ENCODE assay signal across 9 cellular contexts in genomic region chr1:221740260-221740830, GRCh38. TPM values are rescaled to one million over a fixed set of nuclear protein-coding genes. Genes with fewer than 3 reads are reported as not detected.
A peak's percentile ranks its signal among the peaks of the same experiment; 100 is the strongest.
DNase-seq lines count a peak whose midpoint lies in the region; ATAC-seq, FAIRE-seq and TF ChIP-seq lines count a peak whose summit lies in the region.
"Had no signal": no experiment of that assay in that cellular context is flagged by ENCODE, and none has a peak within 500 bp of the region (broad histone marks: within the 10 kb centered on the region; RNA-seq: fewer than 3 reads in every experiment).

No MANE protein-coding gene starts in this region.

- no peak for DNase-seq in LNCaP clone FGC (ENCODE audit: low read depth)
- DNase-seq in effector memory CD4-positive, alpha-beta T cell: no peak
- no peak for DNase-seq in stimulated activated naive B cell treated with anti-CD40 and anti-IgM and Interleukin-4, amounts not matched to agents 10 μg/mL and 1 μg/mL and 100 μg/mL, for 72 hours
- no peak for DNase-seq in H4 (ENCODE audit: low spot score)
- no peak for DNase-seq in H54 (ENCODE audit: insufficient read length, low spot score)

- H3K79me2 ChIP-seq in neural cell (replicated peaks; ENCODE audit: insufficient read depth, low read length): peaks cover 6% of the 10 kb centered on the region

- H3K27ac Mint-ChIP-seq in stimulated activated naive B cell treated with anti-CD40 and anti-IgM and Interleukin-4, amounts not matched to agents 10 μg/mL and 1 μg/mL and 100 μg/mL, for 72 hours: no peak overlapping the region
- H3K27ac Mint-ChIP-seq: activated CD8-positive, alpha-beta T cell treated with anti-CD3 and anti-CD28 coated beads for 36 hours had no signal

- peaks cover 13% of the 10 kb centered on the region for H3F3A ChIP-seq in neural cell (ENCODE audit: insufficient read depth, low read length, poor library complexity, severe bottlenecking)

- peaks cover 33 to 40% of the 10 kb centered on the region in 2 donors for H3K4me1 Mint-ChIP-seq in stimulated activated naive B cell treated with anti-CD40 and anti-IgM and Interleukin-4, amounts not matched to agents 10 μg/mL and 1 μg/mL and 100 μg/mL, for 72 hours

- H3K4me1 ChIP-seq in BLaER1 treated with 17β-estradiol and CSF1 and Interleukin-3, amounts not matched to agents 10 nM and 100 nM: peaks cover 25 to 62% (median 34%) of the 10 kb centered on the region in 10 experiments
- H3K4me1 ChIP-seq in effector memory CD4-positive, alpha-beta T cell (ENCODE audit: control insufficient read depth, insufficient read depth, low read length, poor library complexity, severe bottlenecking): peaks cover 7% of the 10 kb centered on the region

- peaks cover 0 to 64% (median 24%) of the 10 kb centered on the region in 11 experiments; a peak in 13 of 22 replicates for H4K20me1 ChIP-seq in BLaER1 treated with 17β-estradiol and CSF1 and Interleukin-3, amounts not matched to agents 10 nM and 100 nM
- H4K20me1 ChIP-seq in neural cell (ENCODE audit: insufficient read depth): no peaks in the 10 kb centered on the region

- peak overlapping the region; percentile 88 to 97 (median 94) for H3K4me2 ChIP-seq in BLaER1 treated with 17β-estradiol and CSF1 and Interleukin-3, amounts not matched to agents 10 nM and 100 nM
- peak overlapping the region; percentile 72 for H3K4me2 ChIP-seq in neural cell (ENCODE audit: low read length)

- H3K36me3 Mint-ChIP-seq in stimulated activated naive B cell treated with anti-CD40 and anti-IgM and Interleukin-4, amounts not matched to agents 10 μg/mL and 1 μg/mL and 100 μg/mL, for 72 hours: peaks cover 40 to 44% of the 10 kb centered on the region in 2 donors

- H3K9me3 Mint-ChIP-seq in stimulated activated naive B cell treated with anti-CD40 and anti-IgM and Interleukin-4, amounts not matched to agents 10 μg/mL and 1 μg/mL and 100 μg/mL, for 72 hours: no peaks in the 10 kb centered on the region
- H3K9me3 Mint-ChIP-seq: activated CD8-positive, alpha-beta T cell treated with anti-CD3 and anti-CD28 coated beads for 36 hours had no signal

- no peak for FAIRE-seq in H54 (lab: Jason Lieb, UNC)

- no peak for ATAC-seq in HG02885 (IDR thresholded peaks at IDR 0.05; ENCODE audit: poor library complexity, unreplicated experiment)
- ATAC-seq in stimulated activated naive B cell treated with anti-CD40 and anti-IgM and Interleukin-4, amounts not matched to agents 10 μg/mL and 1 μg/mL and 100 μg/mL, for 72 hours (replicated peaks): no peak
- ATAC-seq: activated CD8-positive, alpha-beta T cell treated with anti-CD3 and anti-CD28 coated beads for 36 hours had no signal

- TF ChIP-seq POLR2A in H54 (IDR thresholded peaks at IDR 0.05; ENCODE audit: low read depth, low read length): no peak

- TF ChIP-seq EP300 in neural cell (conservative IDR thresholded peaks at IDR 0.05; ENCODE audit: poor library complexity, severe bottlenecking): no peak

- no peak overlapping the region for H2AFZ ChIP-seq in neural cell (ENCODE audit: low read depth, low read length)

- no peaks in the 10 kb centered on the region for H3K9me2 ChIP-seq in neural cell (ENCODE audit: insufficient read depth, low read length)

- no peak overlapping the region for H3K4me3 Mint-ChIP-seq in stimulated activated naive B cell treated with anti-CD40 and anti-IgM and Interleukin-4, amounts not matched to agents 10 μg/mL and 1 μg/mL and 100 μg/mL, for 72 hours
- H3K4me3 Mint-ChIP-seq: activated CD8-positive, alpha-beta T cell treated with anti-CD3 and anti-CD28 coated beads for 36 hours had no signal

- peaks cover 0 to 26% (median 7%) of the 10 kb centered on the region in 11 experiments; a peak in 9 of 22 replicates for H3K9me3 ChIP-seq in BLaER1 treated with 17β-estradiol and CSF1 and Interleukin-3, amounts not matched to agents 10 nM and 100 nM (replicated peaks in 1 of 11)
- no peaks in the 10 kb centered on the region for H3K9me3 ChIP-seq in effector memory CD4-positive, alpha-beta T cell (ENCODE audit: control insufficient read depth, low read length)
- no peaks in the 10 kb centered on the region for H3K9me3 ChIP-seq in neural cell (ENCODE audit: low read length)

- no peaks in the 10 kb centered on the region for H3K27me3 ChIP-seq in BLaER1 treated with 17β-estradiol and CSF1 and Interleukin-3, amounts not matched to agents 10 nM and 100 nM
- H3K27me3 ChIP-seq in effector memory CD4-positive, alpha-beta T cell (replicated peaks; ENCODE audit: control insufficient read depth, insufficient read depth, low read length, poor library complexity, severe bottlenecking): no peaks in the 10 kb centered on the region
- peaks cover 8% of the 10 kb centered on the region for H3K27me3 ChIP-seq in neural cell (ENCODE audit: insufficient read depth, low read depth, low read length)

- peak overlapping the region; percentile 64 to 99 (median 85); a peak in 20 of 22 replicates for H3K27ac ChIP-seq in BLaER1 treated with 17β-estradiol and CSF1 and Interleukin-3, amounts not matched to agents 10 nM and 100 nM
- no peak overlapping the region for H3K27ac ChIP-seq in effector memory CD4-positive, alpha-beta T cell (ENCODE audit: insufficient read depth, low read length, poor library complexity, severe bottlenecking)
- H3K27ac ChIP-seq in neural cell (ENCODE audit: low read length): peak overlapping the region; percentile 87

- no peaks in the 10 kb centered on the region for H3K27me3 Mint-ChIP-seq in stimulated activated naive B cell treated with anti-CD40 and anti-IgM and Interleukin-4, amounts not matched to agents 10 μg/mL and 1 μg/mL and 100 μg/mL, for 72 hours
- H3K27me3 Mint-ChIP-seq: activated CD8-positive, alpha-beta T cell treated with anti-CD3 and anti-CD28 coated beads for 36 hours had no signal

- TF ChIP-seq CTCF in LNCaP clone FGC (IDR thresholded peaks at IDR 0.05; ENCODE audit: control insufficient read depth, extremely low read depth, insufficient read depth) (no peak), neural cell (IDR thresholded peaks at IDR 0.05; ENCODE audit: poor library complexity, severe bottlenecking) (no peak)

- H3K4me3 ChIP-seq in BLaER1 treated with 17β-estradiol and CSF1 and Interleukin-3, amounts not matched to agents 10 nM and 100 nM: peak overlapping the region; percentile 72 to 86 (median 78)
- H3K4me3 ChIP-seq in LNCaP clone FGC (ENCODE audit: low read depth, low read length) (peak overlapping the region; percentile 94), neural cell (ENCODE audit: low read length) (peak overlapping the region; percentile 91)
- H3K4me3 ChIP-seq in effector memory CD4-positive, alpha-beta T cell (ENCODE audit: insufficient read depth, low read depth, low read length, poor library complexity, severe bottlenecking): peak overlapping the region; percentile 73

- H3K9ac ChIP-seq in BLaER1 treated with 17β-estradiol and CSF1 and Interleukin-3, amounts not matched to agents 10 nM and 100 nM: peak overlapping the region; percentile 80 to 97 (median 89)
- H3K9ac ChIP-seq in neural cell (ENCODE audit: low read length): peak overlapping the region; percentile 75

- H3K36me3 ChIP-seq in BLaER1 treated with 17β-estradiol and CSF1 and Interleukin-3, amounts not matched to agents 10 nM and 100 nM: peaks cover 35 to 43% (median 38%) of the 10 kb centered on the region in 11 experiments
- H3K36me3 ChIP-seq in effector memory CD4-positive, alpha-beta T cell (ENCODE audit: control insufficient read depth, insufficient read depth, low read length): no peaks in the 10 kb centered on the region
- H3K36me3 ChIP-seq in neural cell (ENCODE audit: insufficient read depth, low read length): no peaks in the 10 kb centered on the region

- TF ChIP-seq RAD21 in neural cell (conservative IDR thresholded peaks at IDR 0.05): no peak

TF ChIP-seq in neural cell, 6 proteins besides CTCF, POLR2A, EP300 and RAD21:
- TF ChIP-seq TAF1 (IDR thresholded peaks at IDR 0.05; ENCODE audit: low read depth) (no peak), SMC3 (conservative IDR thresholded peaks at IDR 0.05; ENCODE audit: poor library complexity) (no peak), POLR2AphosphoS5 (IDR thresholded peaks at IDR 0.05) (no peak), EZH2 (IDR thresholded peaks at IDR 0.05; ENCODE audit: borderline replicate concordance, insufficient read depth, low read length, poor library complexity, severe bottlenecking) (no peak)
TF ChIP-seq in neural cell: peak in this region for 0.

RNA-seq across cellular contexts. Expression of gene DUSP10, which starts 1.5 kb away (rescaled TPM):
- polyA plus RNA-seq in neural cell: 2.0 and 3.0 TPM in 2 replicates
- polyA minus RNA-seq in neural cell: 7.5 and 8.5 TPM in 2 replicates
- 17.1 and 19.6 TPM in 2 replicates for total RNA-seq in H4 (2014; rRNA removed; shearing (Covaris generic))
